ENCODE assay signal across 8 cellular contexts in the genomic region with DNA sequence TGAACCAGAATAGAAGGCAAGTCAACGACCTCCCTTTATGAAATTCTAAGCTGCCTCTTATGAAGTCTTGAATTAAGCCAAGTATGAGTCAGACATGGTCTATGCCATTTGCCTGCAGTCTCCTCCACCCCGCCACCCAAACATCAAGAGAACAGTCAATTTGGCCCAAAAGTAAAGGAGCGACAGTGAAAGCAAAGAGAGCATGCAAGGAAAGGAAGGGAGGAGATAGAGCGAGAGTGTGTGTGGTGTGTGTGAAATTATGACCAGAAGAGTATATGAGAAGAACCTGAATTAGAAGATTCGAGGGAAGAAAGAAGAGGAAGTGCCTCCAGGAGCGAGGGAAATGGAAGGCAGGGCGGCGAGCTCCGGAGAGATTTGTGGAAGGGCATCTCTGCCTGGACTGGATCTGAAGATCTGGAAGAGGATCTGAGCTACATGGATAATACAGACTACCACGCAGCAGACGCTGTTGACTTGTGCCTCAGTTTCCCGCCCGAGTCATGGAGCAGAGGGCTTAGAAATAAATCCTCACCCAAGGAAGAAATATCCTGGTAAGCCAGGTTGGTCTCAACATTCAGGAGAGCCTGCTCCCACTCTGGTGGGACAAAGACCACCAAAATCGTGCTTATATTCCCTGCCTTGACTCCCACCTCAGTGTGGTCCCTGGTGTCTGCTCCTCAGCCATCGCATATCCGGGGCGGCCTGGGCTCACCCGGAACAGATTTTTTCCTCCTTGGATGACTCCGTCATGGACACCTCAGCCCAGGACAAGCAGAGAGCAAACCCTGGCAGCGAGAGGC. TPM values are rescaled to one million over a fixed set of nuclear protein-coding genes. Genes with fewer than 3 reads are reported as not detected.
DNase-seq lines count a peak whose midpoint lies in the region; ATAC-seq, FAIRE-seq and TF ChIP-seq lines count a peak whose summit lies in the region.

No MANE protein-coding gene starts in this region.

- POLR2A ChIA-PET in GM12878 (lab: Charles Lee): no interaction called here

- H3K36me3 ChIP-seq in GM12878 (ENCODE audit: control insufficient read depth in 2 of 2, insufficient read depth in 2 of 2, low read length in 1 of 2) (peaks cover 0 to 16% of the 10 kb centered on the region in 2 experiments; a peak in 2 of 4 replicates), stomach (peaks cover 0 to 48% (median 43%) of the 10 kb centered on the region in 4 donors)

- intact Hi-C loops in GM12878 (cut with micrococcal nuclease; ENCODE audit: unreplicated experiment): loop anchor here (5.0 kb wide), 1 partner anchor 69 kb away; no protein-coding TSS in a partner anchor
- intact Hi-C loops in stomach (cut with DNase I; ENCODE audit: low total_unique reads): no loop called here

- 2% methylated on average over 20 of the region's 20 CpGs for WGBS in GM12878 (ENCODE audit: insufficient coverage, insufficient replicate concordance, low lambda C conversion rate, missing lambda C conversion rate)
- WGBS in stomach, 5 donors: 2 to 4% (median 3%) methylated on average over 19 to 20 of the region's 20 CpGs

- TF ChIP-seq EP300 in GM12878 (IDR thresholded peaks at IDR 0.05; ENCODE audit: borderline replicate concordance in 1 of 2, control insufficient read depth in 1 of 2, low read depth in 2 of 2, low read length in 2 of 2): no peak
- TF ChIP-seq EP300 in stomach (IDR thresholded peaks at IDR 0.05): no peak

- H3K9ac ChIP-seq in GM12878 (ENCODE audit: control insufficient read depth, insufficient read depth, low read length): peak overlapping the region; percentile 98

- peak; percentile 48 for ATAC-seq in GM19035 (IDR thresholded peaks at IDR 0.05; ENCODE audit: unreplicated experiment)
- ATAC-seq in GM12878: peak; percentile 8
- ATAC-seq in GM19351 (IDR thresholded peaks at IDR 0.05; ENCODE audit: unreplicated experiment): no peak

- in situ Hi-C loops in GM12878 (cut with MboI): no loop called here

- SMC1A ChIA-PET in GM12878 (lab: Charles Lee; ENCODE audit: uncharacterized antibody, unreplicated experiment): interaction anchor here (0.8 to 1.4 kb wide), 5 partner anchors 10 to 71 kb away, joined by 3 to 6 read pairs (median 4); no protein-coding TSS in a partner anchor

- H2AFZ ChIP-seq in GM12878 (ENCODE audit: control insufficient read depth, low read depth, low read length): peak overlapping the region; percentile 97

- H3K4me1 ChIP-seq in GM12878 (ENCODE audit: control insufficient read depth, insufficient read depth, low read length) (peaks cover 8% of the 10 kb centered on the region), stomach (peaks cover 16 to 55% (median 39%) of the 10 kb centered on the region in 4 donors)

- H3K27ac ChIP-seq in 22Rv1: peak overlapping the region; percentile 65
- peak overlapping the region; percentile 97 for H3K27ac ChIP-seq in GM12878 (ENCODE audit: control insufficient read depth, insufficient read depth)
- peak overlapping the region; percentile 82 to 91 (median 88) for H3K27ac ChIP-seq in stomach

- H3K9me3 ChIP-seq in GM12878 (replicated peaks; ENCODE audit: control insufficient read depth, insufficient read depth, low read length) (no peaks in the 10 kb centered on the region), stomach (no peaks in the 10 kb centered on the region)

- peaks cover 55% of the 10 kb centered on the region for H3K79me2 ChIP-seq in GM12878 (ENCODE audit: control insufficient read depth, insufficient read depth, low read length)

- H4K20me1 ChIP-seq in GM12878 (ENCODE audit: control insufficient read depth, insufficient read depth): no peaks in the 10 kb centered on the region; the same call in 1 of the 2 replicates

- peak overlapping the region; percentile 68 for H3K4me2 ChIP-seq in GM12878 (ENCODE audit: control insufficient read depth, insufficient read depth)

- CTCF ChIA-PET in GM12878 (lab: Yijun Ruan, JAX): interaction anchor here (1.2 to 2.0 kb wide), 5 partner anchors 11 to 263 kb away, joined by 3 to 8 read pairs (median 5); partner anchors contain the start of gene GPAM

- peak; percentile 62 for FAIRE-seq in GM12878 (lab: Jason Lieb, UNC)

- TF ChIP-seq POLR2A in GM12878 (IDR thresholded peaks at IDR 0.05; ENCODE audit: low read depth, low read length): no peak
- TF ChIP-seq POLR2A in stomach (IDR thresholded peaks at IDR 0.05): no peak

- DNase-seq in NOMO-1 (lab: John Stamatoyannopoulos, UW; ENCODE audit: unreplicated experiment in 2 of 2) (peak; percentile 48 to 57), GM12878 (ENCODE audit: low read depth, low spot score) (no peak), kidney tubule cell (ENCODE audit: low spot score) (peak; percentile 35), stomach (no peak), GOT3 (lab: John Stamatoyannopoulos, UW) (no peak)

- no TSS peak for BruUV-seq in GM12878 (replicated peaks; lab: Mats Ljungman, UMichigan)

- no peak for TF ChIP-seq CTCF in 22Rv1 (IDR thresholded peaks at IDR 0.05)
- TF ChIP-seq CTCF in GM12878 (IDR thresholded peaks at IDR 0.05 in 2 of 3, conservative IDR thresholded peaks at IDR 0.05 in 1 of 3; ENCODE audit: control insufficient read depth in 2 of 3, extremely low read depth in 1 of 3, insufficient read depth in 1 of 3, low read depth in 3 of 3, low read length in 3 of 3): no peak
- no peak for TF ChIP-seq CTCF in stomach (IDR thresholded peaks at IDR 0.05)

- H3K4me3 ChIP-seq in GM12878 (peak overlapping the region; percentile 93), stomach (peak overlapping the region; percentile 82 to 97 (median 92))

- H3K27me3 ChIP-seq in GM12878 (replicated peaks in 1 of 2; ENCODE audit: control insufficient read depth in 2 of 2, insufficient read depth in 2 of 2, low read length in 1 of 2) (no peaks in the 10 kb centered on the region), stomach (no peaks in the 10 kb centered on the region)

- no peak for TF ChIP-seq RAD21 in GM12878 (IDR thresholded peaks at IDR 0.05; ENCODE audit: insufficient read depth, low read depth, low read length)

- RAD21 ChIA-PET in GM12878 (lab: Charles Lee; ENCODE audit: unreplicated experiment): interaction anchor here (0.8 to 1.8 kb wide), 2 partner anchors 11 to 26 kb away, joined by 3 to 6 read pairs; no protein-coding TSS in a partner anchor

TF ChIP-seq in GM12878, 131 proteins besides CTCF, POLR2A, EP300 and RAD21 (continues in another document):
- TF ChIP-seq HSF1 (IDR thresholded peaks at IDR 0.05; ENCODE audit: low read depth, low read length) (no peak), POLR2AphosphoS2 (IDR thresholded peaks at IDR 0.05; ENCODE audit: low read depth, low read length) (no peak), YY1 (IDR thresholded peaks at IDR 0.05; ENCODE audit: low read depth, low read length) (no peak), LARP7 (IDR thresholded peaks at IDR 0.05) (0 out of 2 replicates have a peak, but pooled peaks have one; percentile 45), IKZF2 (IDR thresholded peaks at IDR 0.05) (no peak)

RNA-seq across cellular contexts. Expression of gene ZDHHC6, which starts 0.5 kb away (rescaled TPM):
- 75.3 and 76.5 TPM in 2 replicates for total RNA-seq in GM12878 (2013; cell fraction: nucleolus; rRNA removed)
- total RNA-seq in GM12878 (2014; rRNA removed) (23.8 and 28.9 TPM in 2 replicates), GM12878 (2014; rRNA removed; fragmentation: Illumina TruSeq; extraction: Trizol) (30.9 and 34.0 TPM in 2 replicates), GM12878 (2021) (28.3 and 30.9 TPM in 2 replicates), stomach (10 to 100 TPM; 20.0 to 57.1 (median 25.7) TPM)
- polyA plus RNA-seq in GM12878 (2011; ENCODE audit: low read depth): 20.4 TPM
- polyA plus RNA-seq in GM12878 (2011; rRNA removed) (40.5 and 42.0 TPM in 2 replicates), GM12878 (2014; fragmentation: Illumina TruSeq; extraction: Trizol) (39.6 and 50.9 TPM in 2 replicates), GM12878 (2014; fragmentation: Nextera tagmentation; extraction: Ambion mirVana) (10 to 100 TPM; 29.5 to 31.8 TPM), GM12878 (2014; rRNA removed) (35.2 and 39.5 TPM in 2 replicates), GM12878 (2016; fragmentation: Nextera tagmentation; extraction: Ambion mirVana) (10 to 100 TPM; 58.2 to 59.4 TPM), stomach (10 to 100 TPM; 22.2 to 31.4 (median 25.2) TPM)
- 16.2 and 16.5 TPM in 2 replicates for polyA plus RNA-seq in GM12878 (2011; cell fraction: cytosol; rRNA removed)
- polyA plus RNA-seq in GM12878 (2011; cell fraction: nucleus; rRNA removed): 70.3 and 87.8 TPM in 2 replicates
- 26.6 and 30.3 TPM in 2 replicates for polyA plus RNA-seq in GM12878 (2012)
- polyA minus RNA-seq in GM12878 (2011; rRNA and poly(A)+ RNA removed): 20.0 and 21.8 TPM in 2 replicates
- polyA minus RNA-seq in GM12878 (2011; cell fraction: cytosol; rRNA and poly(A)+ RNA removed): 7.4 and 8.6 TPM in 2 replicates
- polyA minus RNA-seq in GM12878 (2011; cell fraction: nucleus; rRNA and poly(A)+ RNA removed): 24.4 and 27.5 TPM in 2 replicates

RNA-seq across cellular contexts. Expression of gene VTI1A, which starts 0.8 kb away (rescaled TPM):
- 189 and 219 TPM in 2 replicates for total RNA-seq in GM12878 (2013; cell fraction: nucleolus; rRNA removed)
- total RNA-seq in GM12878 (2014; rRNA removed) (31.5 and 37.0 TPM in 2 replicates), GM12878 (2014; rRNA removed; fragmentation: Illumina TruSeq; extraction: Trizol) (31.0 and 32.2 TPM in 2 replicates), GM12878 (2021) (30.1 and 35.1 TPM in 2 replicates), stomach (100 to 1,000 TPM in 2 of 5 donors, 10 to 100 TPM in 3; 55.8 to 222 (median 94.9) TPM)
- polyA plus RNA-seq in GM12878 (2011; ENCODE audit: low read depth): 9.3 TPM
- polyA plus RNA-seq in GM12878 (2011; rRNA removed) (21.5 and 28.9 TPM in 2 replicates), GM12878 (2014; fragmentation: Illumina TruSeq; extraction: Trizol) (23.4 and 25.9 TPM in 2 replicates), GM12878 (2014; fragmentation: Nextera tagmentation; extraction: Ambion mirVana) (10 to 100 TPM; 12.4 to 12.5 TPM), GM12878 (2014; rRNA removed) (19.5 and 20.1 TPM in 2 replicates), GM12878 (2016; fragmentation: Nextera tagmentation; extraction: Ambion mirVana) (10 to 100 TPM; 38.5 to 43.2 TPM), stomach (10 to 100 TPM in 1 of 3 donors, 1 to 10 TPM in 2; 6.5 to 10.7 (median 8.1) TPM)
- 14.6 and 17.1 TPM in 2 replicates for polyA plus RNA-seq in GM12878 (2011; cell fraction: cytosol; rRNA removed)
- polyA plus RNA-seq in GM12878 (2011; cell fraction: nucleus; rRNA removed): 27.4 and 30.5 TPM in 2 replicates
- polyA plus RNA-seq in GM12878 (2012): 13.1 and 13.5 TPM in 2 replicates
- 22.7 and 31.1 TPM in 2 replicates for polyA minus RNA-seq in GM12878 (2011; rRNA and poly(A)+ RNA removed)
- polyA minus RNA-seq in GM12878 (2011; cell fraction: cytosol; rRNA and poly(A)+ RNA removed): 8.2 and 8.6 TPM in 2 replicates
- 53.7 and 97.4 TPM in 2 replicates for polyA minus RNA-seq in GM12878 (2011; cell fraction: nucleus; rRNA and poly(A)+ RNA removed)

Comparison
In these comparisons a context has a peak if more than half of its experiments do, and no peak if none do; other contexts are left out.
1. DNase-seq: peak in NOMO-1 (2 of 2) and kidney tubule cell (single experiment); none in GM12878 (single experiment), stomach (single experiment) and GOT3 (single experiment).
2. Peak in every context shown above with its lines, with median percentiles within 50 percentile points of each other: H3K27ac ChIP-seq.